27 cellular contexts compared by ENCODE assay signal in genomic region chr15:60172147-60172546, GRCh38.
"Had no signal": no experiment of that assay in that cellular context is flagged by ENCODE, and none has a peak within 500 bp of the region (broad histone marks: within the 10 kb centered on the region; RNA-seq: fewer than 3 reads in every experiment).

No MANE protein-coding gene starts in this region.

- FAIRE-seq: kidney, urothelium cell line had no signal

- H3K4me2 ChIP-seq: neural progenitor cell had no signal

- H3K4me1 ChIP-seq: breast epithelium, neural progenitor cell, right atrium auricular region, tibial artery had no signal

- H3K4me3 ChIP-seq: breast epithelium, neural progenitor cell, right atrium auricular region, tibial artery had no signal

- H3K9me3 ChIP-seq: breast epithelium, right atrium auricular region, tibial artery had no signal

- H3K36me3 ChIP-seq: breast epithelium, neural progenitor cell, right atrium auricular region, tibial artery had no signal

- H3K9ac ChIP-seq: neural progenitor cell had no signal

- H3K27me3 ChIP-seq: breast epithelium, neural progenitor cell, right atrium auricular region, tibial artery had no signal

- H3K27ac Mint-ChIP-seq: activated naive CD4-positive, alpha-beta T cell treated with anti-CD3 and anti-CD28 coated beads, Interleukin-2, amount 10 ng/mL, durations not matched to agents 7 days and 5 days; activated naive CD8-positive, alpha-beta T cell treated with anti-CD3 and anti-CD28 coated beads, Interleukin-2, amount 50 U/mL, for 24 hours; dendritic cell treated with granulocyte-macrophage colony-stimulating factor and Interleukin-4, amounts not matched to agents 40 ng/mL and 50 ng/mL, for 4 days; neural progenitor cell; progenitor cell of endocrine pancreas had no signal

- H3K4me1 Mint-ChIP-seq: activated naive CD4-positive, alpha-beta T cell treated with anti-CD3 and anti-CD28 coated beads, Interleukin-2, amount 10 ng/mL, durations not matched to agents 7 days and 5 days; activated naive CD8-positive, alpha-beta T cell treated with anti-CD3 and anti-CD28 coated beads, Interleukin-2, amount 50 U/mL, for 24 hours had no signal

- ATAC-seq: activated CD4-positive, CD25-positive, alpha-beta regulatory T cell treated with anti-CD3 and anti-CD28 coated beads, Interleukin-2, amount 50 U/mL, for 24 hours; activated naive CD8-positive, alpha-beta T cell treated with anti-CD3 and anti-CD28 coated beads, Interleukin-2, amount 50 U/mL, for 24 hours; left lobe of liver; stimulated activated naive CD8-positive, alpha-beta T cell treated with anti-CD3 and anti-CD28 coated beads, Interleukin-15, Interleukin-2, amounts not matched to agents 100 U/mL and 50 U/mL, for 24 hours had no signal

- DNase-seq: activated CD8-positive, alpha-beta memory T cell treated with anti-CD3 and anti-CD28 coated beads for 24 hours; activated CD8-positive, alpha-beta memory T cell treated with anti-CD3 and anti-CD28 coated beads, Interleukin-2, amount 50 U/mL, for 48 hours; activated effector memory CD4-positive, alpha-beta T cell treated with Interleukin-2 at 50 U/mL for 16 hours; activated naive CD4-positive, alpha-beta T cell treated with anti-CD3 and anti-CD28 coated beads, Interleukin-2, amount 10 ng/mL, durations not matched to agents 7 days and 5 days; activated naive CD8-positive, alpha-beta T cell treated with anti-CD3 and anti-CD28 coated beads, Interleukin-2, amount 50 U/mL, for 24 hours; activated T-cell treated with anti-CD3 and anti-CD28 coated beads, Interleukin-2, amount 50 U/mL, for 48 hours; anterior cingulate cortex; cerebellar nuclear complex; effector CD8-positive, alpha-beta T cell; foreskin melanocyte; glutamatergic neuron; hypothalamus; kidney; stimulated activated CD4-positive, alpha-beta T cell treated with anti-CD3 and anti-CD28 coated beads, Interleukin-2, amount 100 ng/mL, for 24 hours; stimulated activated naive CD8-positive, alpha-beta T cell treated with anti-CD3 and anti-CD28 coated beads, Interleukin-15, Interleukin-2, amounts not matched to agents 100 U/mL and 50 U/mL, for 24 hours; substantia nigra; T-helper 1 cell; T-helper 9 cell; tibial artery had no signal

- H3K4me3 Mint-ChIP-seq: activated naive CD4-positive, alpha-beta T cell treated with anti-CD3 and anti-CD28 coated beads, Interleukin-2, amount 10 ng/mL, durations not matched to agents 7 days and 5 days; activated naive CD8-positive, alpha-beta T cell treated with anti-CD3 and anti-CD28 coated beads, Interleukin-2, amount 50 U/mL, for 24 hours; dendritic cell treated with granulocyte-macrophage colony-stimulating factor and Interleukin-4, amounts not matched to agents 40 ng/mL and 50 ng/mL, for 4 days; neural progenitor cell had no signal

- H2AFZ ChIP-seq: neural progenitor cell had no signal

- H3K27ac ChIP-seq: breast epithelium, neural progenitor cell, right atrium auricular region, tibial artery had no signal

- H3K36me3 Mint-ChIP-seq: activated naive CD4-positive, alpha-beta T cell treated with anti-CD3 and anti-CD28 coated beads, Interleukin-2, amount 10 ng/mL, durations not matched to agents 7 days and 5 days; neural progenitor cell had no signal

- H3K9me3 Mint-ChIP-seq: activated naive CD4-positive, alpha-beta T cell treated with anti-CD3 and anti-CD28 coated beads, Interleukin-2, amount 10 ng/mL, durations not matched to agents 7 days and 5 days; activated naive CD8-positive, alpha-beta T cell treated with anti-CD3 and anti-CD28 coated beads, Interleukin-2, amount 50 U/mL, for 24 hours; dendritic cell treated with granulocyte-macrophage colony-stimulating factor and Interleukin-4, amounts not matched to agents 40 ng/mL and 50 ng/mL, for 4 days; neural progenitor cell had no signal
